ENCODE assay signal across 9 cellular contexts in the genomic region with DNA sequence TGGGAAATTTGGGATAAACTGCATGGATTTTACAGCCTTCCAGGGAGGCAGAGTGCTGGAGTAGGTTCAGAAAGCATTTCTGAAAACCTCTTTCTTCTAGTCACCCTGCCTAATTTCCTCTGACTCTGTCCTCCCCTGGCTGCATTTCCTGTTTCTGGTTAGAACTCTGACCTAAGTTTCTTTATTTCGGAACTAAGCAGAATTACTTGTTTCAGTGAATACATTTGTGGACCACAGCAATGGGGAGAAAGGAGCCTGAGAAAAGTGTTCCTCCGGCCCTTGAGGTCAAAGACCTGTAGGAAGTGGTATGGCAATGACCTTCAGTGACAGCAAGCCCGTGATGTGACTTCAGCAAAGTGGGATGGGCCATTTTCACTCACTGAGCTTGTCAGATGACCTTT.
DNase-seq lines count a peak whose midpoint lies in the region; ATAC-seq, FAIRE-seq and TF ChIP-seq lines count a peak whose summit lies in the region.
"Had no signal": no experiment of that assay in that cellular context is flagged by ENCODE, and none has a peak within 500 bp of the region (broad histone marks: within the 10 kb centered on the region; RNA-seq: fewer than 3 reads in every experiment).

No MANE protein-coding gene starts in this region.

- H3K4me1 Mint-ChIP-seq in activated B cell treated with CpG ODN at 0.5 μM for 24 hours = peaks cover 39% of the 10 kb centered on the region

- no peaks in the 10 kb centered on the region for H3K79me2 ChIP-seq in smooth muscle cell (ENCODE audit: low read depth)

- CTCF ChIA-PET in activated B cell treated with CpG ODN at 0.5 μM for 24 hours (lab: Charles Lee) = no interaction called here

- FAIRE-seq in HTR-8/SVneo (lab: Jason Lieb, UNC) = no peak

- H3K36me3 ChIP-seq in smooth muscle cell (ENCODE audit: low read depth) = no peaks in the 10 kb centered on the region
- H3K36me3 ChIP-seq: right lobe of liver had no signal

- no peaks in the 10 kb centered on the region for H3K27me3 Mint-ChIP-seq in activated B cell treated with CpG ODN at 0.5 μM for 24 hours

- no peaks in the 10 kb centered on the region for H4K20me1 ChIP-seq in smooth muscle cell (ENCODE audit: low read depth)

- no peaks in the 10 kb centered on the region for H3K9me3 ChIP-seq in smooth muscle cell (replicated peaks; ENCODE audit: low read depth)
- H3K9me3 ChIP-seq: right lobe of liver had no signal

- H3K36me3 Mint-ChIP-seq in activated B cell treated with CpG ODN at 0.5 μM for 24 hours (ENCODE audit: low read depth) = no peaks in the 10 kb centered on the region

- H3K4me2 ChIP-seq in smooth muscle cell = no peak overlapping the region

- H2AFZ ChIP-seq in smooth muscle cell (ENCODE audit: low read depth) = peak overlapping the region; percentile 3

- peaks cover 19% of the 10 kb centered on the region for H3K4me1 ChIP-seq in smooth muscle cell (ENCODE audit: low read depth)
- H3K4me1 ChIP-seq in foreskin keratinocyte = peaks cover 21% of the 10 kb centered on the region

- H3K4me3 ChIP-seq in smooth muscle cell = no peak overlapping the region
- H3K4me3 ChIP-seq: right lobe of liver had no signal

- TF ChIP-seq CTCF in activated B cell treated with CpG ODN at 0.5 μM for 24 hours (IDR thresholded peaks at IDR 0.05) (no peak), smooth muscle cell (IDR thresholded peaks at IDR 0.05; ENCODE audit: borderline replicate concordance, insufficient read depth, poor library complexity, severe bottlenecking) (no peak), foreskin keratinocyte (conservative IDR thresholded peaks at IDR 0.05) (no peak)

- H3K27ac Mint-ChIP-seq in activated B cell treated with CpG ODN at 0.5 μM for 24 hours = peak overlapping the region; percentile 67

- H3K27ac ChIP-seq in smooth muscle cell (ENCODE audit: low read depth) = peak overlapping the region; percentile 7
- H3K27ac ChIP-seq in foreskin keratinocyte = no peak overlapping the region
- H3K27ac ChIP-seq: right lobe of liver had no signal

- peak; percentile 52 for ATAC-seq in HG03159 (IDR thresholded peaks at IDR 0.05; ENCODE audit: unreplicated experiment)
- ATAC-seq in activated B cell treated with CpG ODN at 0.5 μM for 24 hours (ENCODE audit: low read depth) = peak; percentile 15
- no peak for ATAC-seq in foreskin keratinocyte

- DNase-seq in activated CD4-positive, alpha-beta T cell treated with anti-CD3 and anti-CD28 coated beads for 48 hours = peak; percentile 52
- no peak for DNase-seq in activated CD4-positive, alpha-beta T cell treated with anti-CD3 and anti-CD28 coated beads for 1 hour
- DNase-seq in activated B cell treated with CpG ODN at 0.5 μM for 24 hours (no peak), smooth muscle cell (lab: John Stamatoyannopoulos, UW; ENCODE audit: unreplicated experiment) (no peak), cortex of kidney (lab: John Stamatoyannopoulos, UW) (no peak), HTR-8/SVneo (ENCODE audit: insufficient read length, low spot score) (no peak), foreskin keratinocyte (no peak)
- DNase-seq: right lobe of liver had no signal

- H3K4me3 Mint-ChIP-seq in activated B cell treated with CpG ODN at 0.5 μM for 24 hours = peak overlapping the region; percentile 7

- intact Hi-C loops in activated B cell treated with CpG ODN at 0.5 μM for 24 hours (cut with micrococcal nuclease) = loop anchor here (2.0 kb wide), 1 partner anchor 16 kb away; no protein-coding TSS in a partner anchor

- H3K27me3 ChIP-seq in smooth muscle cell (ENCODE audit: low read depth) (no peaks in the 10 kb centered on the region), foreskin keratinocyte (no peaks in the 10 kb centered on the region)
- H3K27me3 ChIP-seq: right lobe of liver had no signal

- POLR2A ChIA-PET in activated B cell treated with CpG ODN at 0.5 μM for 24 hours (lab: Charles Lee) = interaction anchor here (0.7 to 2.9 kb wide), 5 partner anchors 17 to 334 kb away, joined by 3 to 10 read pairs (median 3); no protein-coding TSS in a partner anchor

- H3K9me3 Mint-ChIP-seq in activated B cell treated with CpG ODN at 0.5 μM for 24 hours = no peaks in the 10 kb centered on the region

- H3K9ac ChIP-seq in smooth muscle cell (ENCODE audit: low read depth) = no peak overlapping the region

- 77% methylated on average over 3 of the region's 3 CpGs for WGBS in smooth muscle cell (ENCODE audit: low lambda C conversion rate)

- peaks cover 8% of the 10 kb centered on the region for H3F3A ChIP-seq in smooth muscle cell (ENCODE audit: low read depth)
